ENCODE assay signal across 20 cellular contexts in genomic region chr7:142871260-142872105, GRCh38. TPM values are rescaled to one million over a fixed set of nuclear protein-coding genes. Genes with fewer than 3 reads are reported as not detected.
A peak's percentile ranks its signal among the peaks of the same experiment; 100 is the strongest.
DNase-seq lines count a peak whose midpoint lies in the region; TF ChIP-seq lines count a peak whose summit lies in the region.
"Had no signal": no experiment of that assay in that cellular context is flagged by ENCODE, and none has a peak within 500 bp of the region (broad histone marks: within the 10 kb centered on the region; RNA-seq: fewer than 3 reads in every experiment).

No MANE protein-coding gene starts in this region.

- no peak for TF ChIP-seq CTCF in dorsolateral prefrontal cortex (IDR thresholded peaks at IDR 0.05 in 54 of 56, conservative IDR thresholded peaks at IDR 0.05 in 2 of 56; ENCODE audit: low read depth in 1 of 56, partially characterized antibody in 56 of 56)
- no peak for TF ChIP-seq CTCF in neural crest cell (conservative IDR thresholded peaks at IDR 0.05)
- TF ChIP-seq CTCF in type B pancreatic cell (conservative IDR thresholded peaks at IDR 0.05), result no peak

- H3K27me3 Mint-ChIP-seq in neural crest cell (ENCODE audit: low read depth), result no peaks in the 10 kb centered on the region
- peaks cover 4% of the 10 kb centered on the region for H3K27me3 Mint-ChIP-seq in type B pancreatic cell

- peak overlapping the region in 44 of 59 donors; percentile 8 to 74 (median 49) for H3K27ac ChIP-seq in dorsolateral prefrontal cortex
- H3K27ac ChIP-seq: 22Rv1; BLaER1 treated with 17β-estradiol and CSF1 and Interleukin-3, amounts not matched to agents 10 nM and 100 nM; KMS-11 had no signal

- H3K4me1 Mint-ChIP-seq in neural crest cell (no peaks in the 10 kb centered on the region), type B pancreatic cell (ENCODE audit: unreplicated experiment) (no peaks in the 10 kb centered on the region)

- H3K9me3 Mint-ChIP-seq in neural crest cell (peaks cover 2% of the 10 kb centered on the region), type B pancreatic cell (no peaks in the 10 kb centered on the region)
- H3K9me3 Mint-ChIP-seq: CD8-positive, alpha-beta T cell had no signal

- H3K27ac Mint-ChIP-seq in neural crest cell (ENCODE audit: unreplicated experiment), result peak overlapping the region; percentile 27
- H3K27ac Mint-ChIP-seq in type B pancreatic cell, result no peak overlapping the region
- H3K27ac Mint-ChIP-seq: CD8-positive, alpha-beta T cell had no signal

- intact Hi-C loops in dorsolateral prefrontal cortex (cut with DNase I), result no loop called here

- H3K4me3 Mint-ChIP-seq in neural crest cell (no peak overlapping the region), type B pancreatic cell (no peak overlapping the region)
- H3K4me3 Mint-ChIP-seq: CD8-positive, alpha-beta T cell had no signal

- no peaks in the 10 kb centered on the region for H3K27me3 ChIP-seq in dorsolateral prefrontal cortex
- H3K27me3 ChIP-seq: BLaER1 treated with 17β-estradiol and CSF1 and Interleukin-3, amounts not matched to agents 10 nM and 100 nM had no signal

- DNase-seq in activated CD8-positive, alpha-beta memory T cell treated with anti-CD3 and anti-CD28 coated beads for 24 hours, result peak; percentile 47
- DNase-seq in activated CD8-positive, alpha-beta memory T cell treated with anti-CD3 and anti-CD28 coated beads, Interleukin-2, amount 50 U/mL, for 4 hours, result no peak
- DNase-seq in dorsolateral prefrontal cortex (no peak), neural crest cell (ENCODE audit: low read depth, low spot score) (no peak), type B pancreatic cell (ENCODE audit: extremely low spot score, unreplicated experiment) (peak; percentile 37), COLO668 (lab: John Stamatoyannopoulos, UW; ENCODE audit: unreplicated experiment) (no peak), DMS153 treated with DMSO at 0.1 percent for 48 hours (lab: John Stamatoyannopoulos, UW; ENCODE audit: unreplicated experiment) (no peak), CD1c-positive myeloid dendritic cell (ENCODE audit: extremely low spot score) (no peak)
- DNase-seq: ACHN, EL, IMR-90, NCI-H1105, NCI-H2029 treated with DMSO at 0.1 percent for 48 hours, NCI-H2171, NCI-H524 treated with DMSO at 0.1 percent for 48 hours had no signal

- no peak overlapping the region for H3K4me3 ChIP-seq in dorsolateral prefrontal cortex
- H3K4me3 ChIP-seq: BLaER1 treated with 17β-estradiol and CSF1 and Interleukin-3, amounts not matched to agents 10 nM and 100 nM had no signal

- H3K36me3 Mint-ChIP-seq in neural crest cell (ENCODE audit: low read depth), result peaks cover 2% of the 10 kb centered on the region
- no peaks in the 10 kb centered on the region for H3K36me3 Mint-ChIP-seq in type B pancreatic cell

RNA-seq across cellular contexts. Expression of gene TRPV6, which starts 14.1 kb away (rescaled TPM):
- total RNA-seq in dorsolateral prefrontal cortex (1 to 10 TPM in 75 of 120 experiments, under 1 TPM in 41, not detected in 4; 0.15 to 6.3 (median 1.5) TPM), neural crest cell (0.07 and 0.16 TPM in 2 replicates), type B pancreatic cell (ENCODE audit: low replicate concordance) (5.4 and 8.1 TPM in 2 replicates)
- total RNA-seq: CD8-positive, alpha-beta T cell; H4; IMR-90 had no signal

RNA-seq across cellular contexts. Expression of gene EPHB6, which starts 16.6 kb away (rescaled TPM):
- total RNA-seq in dorsolateral prefrontal cortex (100 to 1,000 TPM in 119 of 120 experiments, 10 to 100 TPM in 1; 87.8 to 336 (median 232) TPM), neural crest cell (12.3 and 12.5 TPM in 2 replicates), type B pancreatic cell (ENCODE audit: low replicate concordance) (8.4 and 8.8 TPM in 2 replicates)

Comparison
In these comparisons a context has a peak if more than half of its experiments do, and no peak if none do; other contexts are left out.
1. DNase-seq: peak in activated CD8-positive, alpha-beta memory T cell treated with anti-CD3 and anti-CD28 coated beads for 24 hours (single experiment) and type B pancreatic cell (single experiment); none in activated CD8-positive, alpha-beta memory T cell treated with anti-CD3 and anti-CD28 coated beads, Interleukin-2, amount 50 U/mL, for 4 hours (single experiment), dorsolateral prefrontal cortex (0 of 10), neural crest cell (single experiment), COLO668 (single experiment), DMS153 treated with DMSO at 0.1 percent for 48 hours (single experiment) and CD1c-positive myeloid dendritic cell (single experiment).